Comparison of ENCODE assay signal across 8 cellular contexts in genomic region chr16:24540575-24541240, GRCh38. TPM values are rescaled to one million over a fixed set of nuclear protein-coding genes. Genes with fewer than 3 reads are reported as not detected.
DNase-seq lines count a peak whose midpoint lies in the region; ATAC-seq and TF ChIP-seq lines count a peak whose summit lies in the region.

No MANE protein-coding gene starts in this region.

- H3K36me3 Mint-ChIP-seq in activated T-cell treated with anti-CD3 and anti-CD28 coated beads, Interleukin-2, amount 50 U/mL, for 24 hours (ENCODE audit: low read depth): peaks cover 60% of the 10 kb centered on the region

- ATAC-seq in heart right ventricle (peak in 2 of 8 donors; percentile 15 to 37), HG02870 (IDR thresholded peaks at IDR 0.05; ENCODE audit: unreplicated experiment) (no peak)

- 0 to 1% methylated on average over 14 of the region's 14 CpGs for WGBS in heart right ventricle, 2 donors

- no peaks in the 10 kb centered on the region for H3K27me3 Mint-ChIP-seq in activated T-cell treated with anti-CD3 and anti-CD28 coated beads, Interleukin-2, amount 50 U/mL, for 24 hours

- intact Hi-C loops in heart right ventricle (cut with DNase I): loop anchor here in 2 of 10 donors (5.0 to 10.0 kb wide), 2 partner anchors 192 to 714 kb away; partner anchors contain the start of gene ZKSCAN2 (in 1 of the 2)

- H3K4me1 ChIP-seq in heart right ventricle: peaks cover 3 to 48% (median 41%) of the 10 kb centered on the region in 9 donors

- H3K9me3 Mint-ChIP-seq in activated T-cell treated with anti-CD3 and anti-CD28 coated beads, Interleukin-2, amount 50 U/mL, for 24 hours: no peaks in the 10 kb centered on the region

- H3K36me3 ChIP-seq in heart right ventricle: peaks cover 0 to 13% (median 0%) of the 10 kb centered on the region in 9 donors

- peak; percentile 54 for DNase-seq in ELR (ENCODE audit: low read depth)
- peak; percentile 15 for DNase-seq in LHCN-M2 (ENCODE audit: low read depth)
- peak; percentile 46 for DNase-seq in activated T-cell treated with anti-CD3 and anti-CD28 coated beads, Interleukin-2, amount 50 U/mL, for 24 hours
- no peak for DNase-seq in heart right ventricle
- no peak for DNase-seq in retinal pigment epithelial cell (ENCODE audit: low read depth)
- no peak for DNase-seq in NCI-H2196 (lab: John Stamatoyannopoulos, UW; ENCODE audit: unreplicated experiment)
- DNase-seq in 8988T: no peak

- TF ChIP-seq CTCF in heart right ventricle (IDR thresholded peaks at IDR 0.05) (no peak), retinal pigment epithelial cell (conservative IDR thresholded peaks at IDR 0.05; ENCODE audit: low read depth, low read length) (no peak)

- H3K4me3 Mint-ChIP-seq in activated T-cell treated with anti-CD3 and anti-CD28 coated beads, Interleukin-2, amount 50 U/mL, for 24 hours: peak overlapping the region; percentile 100

- peak overlapping the region; percentile 61 to 97 (median 82) for H3K4me3 ChIP-seq in heart right ventricle
- H3K4me3 ChIP-seq in retinal pigment epithelial cell (ENCODE audit: low read length): peak overlapping the region; percentile 97

- H3K27ac Mint-ChIP-seq in activated T-cell treated with anti-CD3 and anti-CD28 coated beads, Interleukin-2, amount 50 U/mL, for 24 hours: peak overlapping the region; percentile 91

- H3K27me3 ChIP-seq in heart right ventricle: no peaks in the 10 kb centered on the region

- peak overlapping the region; percentile 95 to 100 (median 100) for H3K27ac ChIP-seq in heart right ventricle

- H3K4me1 Mint-ChIP-seq in activated T-cell treated with anti-CD3 and anti-CD28 coated beads, Interleukin-2, amount 50 U/mL, for 24 hours (ENCODE audit: low read depth): peaks cover 50% of the 10 kb centered on the region

- H3K9me3 ChIP-seq in heart right ventricle: no peaks in the 10 kb centered on the region

RNA-seq across cellular contexts. Expression of gene RBBP6, which starts 1.3 kb away (rescaled TPM):
- total RNA-seq in LHCN-M2 (2014; rRNA removed): 26.0 and 35.3 TPM in 2 replicates
- polyA plus RNA-seq in LHCN-M2 (2012): 7.8 TPM
- total RNA-seq in heart right ventricle: 10 to 100 TPM; 26.8 to 50.3 (median 33.1) TPM
- polyA plus RNA-seq in heart right ventricle: 10 to 100 TPM; 18.9 to 35.8 TPM

Comparison
In these comparisons a context has a peak if more than half of its experiments do, and no peak if none do; other contexts are left out.
1. DNase-seq: peak in ELR (single experiment), LHCN-M2 (single experiment) and activated T-cell treated with anti-CD3 and anti-CD28 coated beads, Interleukin-2, amount 50 U/mL, for 24 hours (single experiment); none in heart right ventricle (0 of 2), retinal pigment epithelial cell (single experiment), NCI-H2196 (single experiment) and 8988T (single experiment).